In the genomic region with DNA sequence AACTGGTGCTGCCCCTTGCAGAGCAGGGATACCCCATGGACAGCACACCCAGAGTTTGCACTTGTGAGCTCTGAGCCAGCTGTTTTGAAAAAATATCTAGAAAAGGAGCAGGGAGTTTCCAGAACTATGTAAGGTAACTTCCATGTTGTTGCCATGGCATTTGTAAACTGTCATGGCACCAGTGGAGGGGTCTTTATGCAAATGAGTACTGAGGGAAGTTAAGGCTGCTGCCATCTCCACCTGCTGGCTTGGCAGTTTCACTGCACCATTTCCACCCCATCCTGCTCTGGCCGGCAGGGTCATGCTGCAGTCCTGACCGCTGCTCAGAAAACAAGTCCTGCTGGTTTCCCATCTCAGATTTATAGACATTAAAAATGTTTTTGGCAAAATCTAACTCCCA, we compare ENCODE assay signal across 1 cellular context.
TF ChIP-seq lines count a peak whose summit lies in the region.

No MANE protein-coding gene starts in this region.

TF ChIP-seq in WTC11, 78 proteins besides CTCF, POLR2A, EP300 and RAD21 (continued from another document):
- TF ChIP-seq ATF3 (CRISPR knock-in tag; conservative IDR thresholded peaks at IDR 0.05): no peak
- TF ChIP-seq, protein P1, sequence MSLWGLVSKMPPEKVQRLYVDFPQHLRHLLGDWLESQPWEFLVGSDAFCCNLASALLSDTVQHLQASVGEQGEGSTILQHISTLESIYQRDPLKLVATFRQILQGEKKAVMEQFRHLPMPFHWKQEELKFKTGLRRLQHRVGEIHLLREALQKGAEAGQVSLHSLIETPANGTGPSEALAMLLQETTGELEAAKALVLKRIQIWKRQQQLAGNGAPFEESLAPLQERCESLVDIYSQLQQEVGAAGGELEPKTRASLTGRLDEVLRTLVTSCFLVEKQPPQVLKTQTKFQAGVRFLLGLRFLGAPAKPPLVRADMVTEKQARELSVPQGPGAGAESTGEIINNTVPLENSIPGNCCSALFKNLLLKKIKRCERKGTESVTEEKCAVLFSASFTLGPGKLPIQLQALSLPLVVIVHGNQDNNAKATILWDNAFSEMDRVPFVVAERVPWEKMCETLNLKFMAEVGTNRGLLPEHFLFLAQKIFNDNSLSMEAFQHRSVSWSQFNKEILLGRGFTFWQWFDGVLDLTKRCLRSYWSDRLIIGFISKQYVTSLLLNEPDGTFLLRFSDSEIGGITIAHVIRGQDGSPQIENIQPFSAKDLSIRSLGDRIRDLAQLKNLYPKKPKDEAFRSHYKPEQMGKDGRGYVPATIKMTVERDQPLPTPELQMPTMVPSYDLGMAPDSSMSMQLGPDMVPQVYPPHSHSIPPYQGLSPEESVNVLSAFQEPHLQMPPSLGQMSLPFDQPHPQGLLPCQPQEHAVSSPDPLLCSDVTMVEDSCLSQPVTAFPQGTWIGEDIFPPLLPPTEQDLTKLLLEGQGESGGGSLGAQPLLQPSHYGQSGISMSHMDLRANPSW (CRISPR knock-in tag; conservative IDR thresholded peaks at IDR 0.05; ENCODE audit: low read depth): no peak
- TF ChIP-seq NR1H2 (CRISPR knock-in tag; IDR thresholded peaks at IDR 0.05): no peak
- TF ChIP-seq SP1 (CRISPR knock-in tag; conservative IDR thresholded peaks at IDR 0.05): no peak
- TF ChIP-seq ZNF317 (CRISPR knock-in tag; IDR thresholded peaks at IDR 0.05; ENCODE audit: borderline replicate concordance, low read depth): no peak
